Comparison of ENCODE assay signal across 23 cellular contexts in genomic region chr6:38459291-38459690, GRCh38.
A peak's percentile ranks its signal among the peaks of the same experiment; 100 is the strongest.
DNase-seq lines count a peak whose midpoint lies in the region; ATAC-seq, FAIRE-seq and TF ChIP-seq lines count a peak whose summit lies in the region.
"Had no signal": no experiment of that assay in that cellular context is flagged by ENCODE, and none has a peak within 500 bp of the region (broad histone marks: within the 10 kb centered on the region; RNA-seq: fewer than 3 reads in every experiment).

No MANE protein-coding gene starts in this region.

- TF ChIP-seq POLR2A in H54 (IDR thresholded peaks at IDR 0.05; ENCODE audit: low read depth, low read length) (no peak), thyroid gland (IDR thresholded peaks at IDR 0.05) (no peak)

- BruUV-seq in A673 (replicated peaks; lab: Mats Ljungman, UMichigan) = no TSS peak

- peak overlapping the region; percentile 26 for H3K27ac Mint-ChIP-seq in astrocyte (ENCODE audit: unreplicated experiment)
- H3K27ac Mint-ChIP-seq: CD4-positive, alpha-beta T cell had no signal

- no peak overlapping the region for H3K4me3 Mint-ChIP-seq in astrocyte (ENCODE audit: unreplicated experiment)
- H3K4me3 Mint-ChIP-seq: CD4-positive, alpha-beta T cell had no signal

- H3K9me3 Mint-ChIP-seq in astrocyte (ENCODE audit: unreplicated experiment) = no peaks in the 10 kb centered on the region
- H3K9me3 Mint-ChIP-seq: CD4-positive, alpha-beta T cell had no signal

- TF ChIP-seq CTCF in A673 (conservative IDR thresholded peaks at IDR 0.05; ENCODE audit: low read depth, low read length) (no peak), astrocyte (IDR thresholded peaks at IDR 0.05; ENCODE audit: insufficient read depth, low read depth, low read length) (no peak), fibroblast of the aortic adventitia (IDR thresholded peaks at IDR 0.05; ENCODE audit: insufficient read depth, low read length) (no peak), thyroid gland (IDR thresholded peaks at IDR 0.05) (no peak), kidney (IDR thresholded peaks at IDR 0.05; ENCODE audit: borderline replicate concordance, extremely low read depth, insufficient read depth) (no peak)

- no peak overlapping the region for H3K4me2 ChIP-seq in astrocyte (ENCODE audit: low read length)
- H3K4me2 ChIP-seq: A549, KMS-11 had no signal

- FAIRE-seq in H54 (lab: Jason Lieb, UNC) = peak; percentile 58
- FAIRE-seq in astrocyte (lab: Jason Lieb, UNC) = no peak
- no peak for FAIRE-seq in kidney (lab: Jason Lieb, UNC)
- FAIRE-seq: A549 had no signal

- H3K79me2 ChIP-seq in astrocyte (ENCODE audit: insufficient read depth, low read length) = no peaks in the 10 kb centered on the region

- CTCF ChIA-PET in A673 (lab: Charles Lee) = no interaction called here

- POLR2A ChIA-PET in A673 (lab: Charles Lee; ENCODE audit: low non-redundant PET) = no interaction called here

- H2AFZ ChIP-seq in astrocyte (ENCODE audit: low read depth, low read length) = no peak overlapping the region

- H3K36me3 ChIP-seq in A673 (ENCODE audit: insufficient read depth, low read length, poor library complexity, severe bottlenecking) (no peaks in the 10 kb centered on the region), astrocyte (ENCODE audit: insufficient read depth, low read length) (no peaks in the 10 kb centered on the region), thyroid gland (no peaks in the 10 kb centered on the region), kidney (ENCODE audit: control insufficient read depth in 1 of 2, insufficient read depth in 2 of 2, low read length in 2 of 2) (no peaks in the 10 kb centered on the region)
- H3K36me3 ChIP-seq: upper lobe of right lung had no signal

- H3K27me3 Mint-ChIP-seq in astrocyte (ENCODE audit: low read depth, unreplicated experiment) = no peaks in the 10 kb centered on the region
- H3K27me3 Mint-ChIP-seq: CD4-positive, alpha-beta T cell had no signal

- no peak overlapping the region for H3K4me3 ChIP-seq in A673 (ENCODE audit: low read depth, low read length, poor library complexity, severe bottlenecking)
- no peak overlapping the region for H3K4me3 ChIP-seq in astrocyte (ENCODE audit: insufficient read depth, low read depth, low read length)
- H3K4me3 ChIP-seq in fibroblast of the aortic adventitia (ENCODE audit: low read depth, low read length) = no peak overlapping the region
- H3K4me3 ChIP-seq in thyroid gland (replicated peaks in 1 of 3) = no peak overlapping the region
- H3K4me3 ChIP-seq in kidney (ENCODE audit: low read length in 2 of 2) = no peak overlapping the region
- H3K4me3 ChIP-seq: A549, coronary artery, upper lobe of right lung had no signal

- no peaks in the 10 kb centered on the region for H3K27me3 ChIP-seq in A673 (replicated peaks; ENCODE audit: insufficient read depth, low read depth, low read length, poor library complexity)
- H3K27me3 ChIP-seq in astrocyte (ENCODE audit: insufficient read depth, low read length) = no peaks in the 10 kb centered on the region
- H3K27me3 ChIP-seq in thyroid gland = no peaks in the 10 kb centered on the region
- H3K27me3 ChIP-seq: upper lobe of right lung had no signal

- H3K4me1 ChIP-seq in A673 (ENCODE audit: insufficient read depth, low read length, poor library complexity, severe bottlenecking) (peaks cover 3% of the 10 kb centered on the region), astrocyte (ENCODE audit: insufficient read depth, low read length) (peaks cover 12% of the 10 kb centered on the region), thyroid gland (no peaks in the 10 kb centered on the region), kidney (ENCODE audit: control insufficient read depth in 1 of 2, insufficient read depth in 1 of 2, low read depth in 1 of 2, low read length in 2 of 2) (no peaks in the 10 kb centered on the region)
- H3K4me1 ChIP-seq: A549, upper lobe of right lung had no signal

- peaks cover 9% of the 10 kb centered on the region for H3K4me1 Mint-ChIP-seq in astrocyte (ENCODE audit: low read depth, unreplicated experiment)

- H4K20me1 ChIP-seq in astrocyte (ENCODE audit: insufficient read depth, low read length) = no peaks in the 10 kb centered on the region

- H3K36me3 Mint-ChIP-seq in astrocyte (ENCODE audit: low read depth, unreplicated experiment) = no peaks in the 10 kb centered on the region

- DNase-seq in A673 (ENCODE audit: low spot score) (peak; percentile 21), H54 (ENCODE audit: insufficient read length, low spot score) (no peak), astrocyte (ENCODE audit: low read depth) (peak; percentile 55), fibroblast of the aortic adventitia (ENCODE audit: low read depth) (peak; percentile 7), thyroid gland (no peak), kidney (no peak)
- no peak for DNase-seq in stimulated activated naive CD4-positive, alpha-beta T cell treated with Interleukin-2 at 50 U/mL for 16 hours (lab: John Stamatoyannopoulos, UW)
- DNase-seq: activated naive CD4-positive, alpha-beta T cell; activated T-cell treated with anti-CD3 and anti-CD28 coated beads for 4 hours; anterior cingulate cortex; CD4-positive, alpha-beta T cell; DMS79; NCI-H1092; NCI-H2029 treated with DMSO at 0.1 percent for 48 hours; NCI-H524; SHP77 treated with DMSO at 0.1 percent for 48 hours; stimulated activated CD4-positive, alpha-beta T cell treated with anti-CD3 and anti-CD28 coated beads, Interleukin-4, amount 100 ng/mL, for 24 hours; upper lobe of right lung had no signal

- no peaks in the 10 kb centered on the region for H3K9me3 ChIP-seq in A673 (ENCODE audit: low read depth, low read length, poor library complexity, severe bottlenecking)
- H3K9me3 ChIP-seq in astrocyte (ENCODE audit: insufficient read depth, low read depth, low read length) = no peaks in the 10 kb centered on the region
- H3K9me3 ChIP-seq in thyroid gland = no peaks in the 10 kb centered on the region
- no peaks in the 10 kb centered on the region for H3K9me3 ChIP-seq in kidney (ENCODE audit: control insufficient read depth in 1 of 2, low read length in 2 of 2)
- H3K9me3 ChIP-seq: A549, upper lobe of right lung had no signal

- intact Hi-C loops in A673 (cut with micrococcal nuclease; ENCODE audit: unreplicated experiment) = no loop called here
- intact Hi-C loops in thyroid gland (cut with DNase I) = no loop called here
- intact Hi-C loops in kidney (cut with DNase I) = no loop called here

- no peak for ATAC-seq in GM18870 (IDR thresholded peaks at IDR 0.05; ENCODE audit: unreplicated experiment)
- ATAC-seq: A549, left lobe of liver, upper lobe of right lung had no signal

- H3K27ac ChIP-seq in A673 (ENCODE audit: low read depth, low read length, poor library complexity, severe bottlenecking) (no peak overlapping the region), astrocyte (ENCODE audit: low read depth, low read length) (no peak overlapping the region), thyroid gland (no peak overlapping the region), kidney (ENCODE audit: low read depth in 2 of 2, low read length in 2 of 2) (no peak overlapping the region)
- H3K27ac ChIP-seq: A549, coronary artery, KMS-11, upper lobe of right lung had no signal

- H3K9ac ChIP-seq in astrocyte (ENCODE audit: low read length) = no peak overlapping the region
- H3K9ac ChIP-seq in kidney (ENCODE audit: low read length in 2 of 2) = no peak overlapping the region
- H3K9ac ChIP-seq: KMS-11 had no signal

- WGBS in thyroid gland, 2 donors = 98 to 100% methylated on average over 2 of the region's 2 CpGs

Comparison
In these comparisons a context has a peak if more than half of its experiments do, and no peak if none do; other contexts are left out.
1. DNase-seq: peak in A673 (single experiment), astrocyte (single experiment) and fibroblast of the aortic adventitia (single experiment); none in H54 (single experiment), thyroid gland (0 of 2), stimulated activated naive CD4-positive, alpha-beta T cell treated with Interleukin-2 at 50 U/mL for 16 hours (single experiment) and kidney (single experiment).